ENCODE assay signal across 1 cellular context in genomic region chr16:19127205-19127604, GRCh38.
TF ChIP-seq lines count a peak whose summit lies in the region.

No MANE protein-coding gene starts in this region.

TF ChIP-seq in GM12878, 131 proteins besides CTCF, POLR2A, EP300 and RAD21 (continues in another document):
- TF ChIP-seq NFIC (IDR thresholded peaks at IDR 0.05; ENCODE audit: low read depth, low read length): peak; percentile 79
- TF ChIP-seq BACH1 (IDR thresholded peaks at IDR 0.05; ENCODE audit: borderline replicate concordance): no peak
- no peak for TF ChIP-seq NRF1 (conservative IDR thresholded peaks at IDR 0.05; ENCODE audit: low read depth, low read length)
- no peak for TF ChIP-seq PRDM15 (CRISPR knock-in tag; IDR thresholded peaks at IDR 0.05)
- peak; percentile 88 for TF ChIP-seq CBFB (IDR thresholded peaks at IDR 0.05; ENCODE audit: low read depth)
- no peak for TF ChIP-seq CHD2 (IDR thresholded peaks at IDR 0.05; ENCODE audit: borderline replicate concordance, low read depth, low read length)
- no peak for TF ChIP-seq MTA2 (IDR thresholded peaks at IDR 0.05; ENCODE audit: low read depth)
- peak; percentile 72 for TF ChIP-seq CREB1 (IDR thresholded peaks at IDR 0.05; ENCODE audit: low read depth)
- no peak for TF ChIP-seq ZBTB33 (IDR thresholded peaks at IDR 0.05)
- no peak for TF ChIP-seq ZZZ3 (IDR thresholded peaks at IDR 0.05; ENCODE audit: control insufficient read depth, insufficient read length, low read depth)
- TF ChIP-seq JUND (IDR thresholded peaks at IDR 0.05; ENCODE audit: low read depth, low read length): no peak
- TF ChIP-seq SPI1 (IDR thresholded peaks at IDR 0.05; ENCODE audit: borderline replicate concordance, insufficient read depth, low read depth, low read length): no peak
- TF ChIP-seq MEF2B (IDR thresholded peaks at IDR 0.05; ENCODE audit: partially characterized antibody, poor library complexity, severe bottlenecking): no peak
- TF ChIP-seq HDGF (IDR thresholded peaks at IDR 0.05): no peak
- TF ChIP-seq ZSCAN29 (IDR thresholded peaks at IDR 0.05): no peak
- no peak for TF ChIP-seq MXI1 (IDR thresholded peaks at IDR 0.05; ENCODE audit: low read depth, low read length)
- TF ChIP-seq ELK1 (IDR thresholded peaks at IDR 0.05; ENCODE audit: low read depth, low read length): no peak
- TF ChIP-seq HCFC1 (IDR thresholded peaks at IDR 0.05; ENCODE audit: low read length): no peak
- TF ChIP-seq E4F1 (IDR thresholded peaks at IDR 0.05; ENCODE audit: borderline replicate concordance, partially characterized antibody): no peak
- no peak for TF ChIP-seq MLLT1 (IDR thresholded peaks at IDR 0.05)
- TF ChIP-seq BMI1 (IDR thresholded peaks at IDR 0.05; ENCODE audit: borderline replicate concordance): no peak
- TF ChIP-seq IKZF2 (IDR thresholded peaks at IDR 0.05): peak; percentile 7 to 54
- no peak for TF ChIP-seq STAT1 (conservative IDR thresholded peaks at IDR 0.05)
- TF ChIP-seq ASH2L (IDR thresholded peaks at IDR 0.05; ENCODE audit: borderline replicate concordance, low read depth): no peak
- no peak for TF ChIP-seq EGR1 (IDR thresholded peaks at IDR 0.05; ENCODE audit: borderline replicate concordance in 1 of 2, low read depth in 2 of 2, low read length in 2 of 2)
- no peak for TF ChIP-seq ATF3 (IDR thresholded peaks at IDR 0.05; ENCODE audit: borderline replicate concordance, extremely low read depth, low read depth, low read length)
- TF ChIP-seq PAX5 (IDR thresholded peaks at IDR 0.05; ENCODE audit: borderline replicate concordance, low read depth, low read length): no peak; the same call in 1 of the 2 replicates
- no peak for TF ChIP-seq ESRRA (IDR thresholded peaks at IDR 0.05; ENCODE audit: low read length)
- no peak for TF ChIP-seq SKIL (IDR thresholded peaks at IDR 0.05; ENCODE audit: low read depth, poor library complexity, severe bottlenecking)
- no peak for TF ChIP-seq PKNOX1 (IDR thresholded peaks at IDR 0.05)
- TF ChIP-seq SUPT20H (IDR thresholded peaks at IDR 0.05; ENCODE audit: borderline replicate concordance, control insufficient read depth, low read depth, low read length): no peak
- TF ChIP-seq IRF3 (IDR thresholded peaks at IDR 0.05): no peak
- no peak; the same call in 1 of the 2 replicates for TF ChIP-seq IKZF1 (conservative IDR thresholded peaks at IDR 0.05)
- TF ChIP-seq KDM1A (IDR thresholded peaks at IDR 0.05; ENCODE audit: borderline replicate concordance): no peak
- TF ChIP-seq CEBPB (IDR thresholded peaks at IDR 0.05; ENCODE audit: borderline replicate concordance in 1 of 2, low read depth in 2 of 2, low read length in 2 of 2): no peak
- TF ChIP-seq KAT2A (conservative IDR thresholded peaks at IDR 0.05; ENCODE audit: control insufficient read depth, low read depth, low read length): no peak
- no peak for TF ChIP-seq NBN (IDR thresholded peaks at IDR 0.05)
- no peak for TF ChIP-seq MAX (IDR thresholded peaks at IDR 0.05; ENCODE audit: low read depth, low read length)
- TF ChIP-seq SMC3 (IDR thresholded peaks at IDR 0.05; ENCODE audit: borderline replicate concordance, low read length): no peak
